Comparison of ENCODE assay signal across 1 cellular context in the genomic region with DNA sequence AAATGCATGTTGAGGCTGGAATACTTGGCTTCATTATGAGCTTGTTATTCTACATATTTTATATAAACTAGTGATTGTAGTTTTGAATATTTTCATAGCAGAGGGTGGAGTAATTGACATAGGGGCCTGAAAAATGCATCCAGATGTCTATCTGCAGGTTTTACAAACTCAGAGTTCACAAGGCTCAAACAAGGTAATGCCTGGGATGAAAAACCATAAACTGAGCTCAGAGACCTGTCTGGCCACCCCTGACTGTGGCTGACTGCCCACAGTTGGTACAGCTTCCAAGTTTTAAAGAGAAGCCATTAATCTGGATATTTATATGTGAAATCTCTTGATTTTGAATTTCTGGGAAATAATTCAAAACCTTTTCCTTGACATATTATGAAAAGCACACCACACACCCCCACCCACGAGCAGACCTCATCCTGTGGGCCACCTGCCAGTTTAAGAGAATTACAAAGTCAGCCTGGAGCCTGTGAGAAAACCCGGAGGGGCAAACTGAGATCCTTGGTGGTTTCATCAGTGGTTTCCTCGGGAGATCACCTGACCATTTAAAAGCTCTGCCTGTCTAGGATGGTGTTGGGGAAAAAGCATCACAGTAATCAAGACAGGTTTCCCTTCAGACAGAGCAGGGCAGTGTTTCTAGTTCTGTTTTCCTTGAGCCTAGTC.
TF ChIP-seq lines count a peak whose summit lies in the region.

No MANE protein-coding gene starts in this region.

TF ChIP-seq in endothelial cell of umbilical vein, 7 proteins besides CTCF, POLR2A, EP300 and RAD21:
- TF ChIP-seq MYC (IDR thresholded peaks at IDR 0.05; ENCODE audit: low read depth, low read length) (no peak), POLR2AphosphoS5 (IDR thresholded peaks at IDR 0.05; ENCODE audit: insufficient read depth, low read depth, low read length) (no peak), GATA2 (IDR thresholded peaks at IDR 0.05; ENCODE audit: insufficient read depth, insufficient read length, low read depth, low read length) (no peak)
- TF ChIP-seq, protein P1, sequence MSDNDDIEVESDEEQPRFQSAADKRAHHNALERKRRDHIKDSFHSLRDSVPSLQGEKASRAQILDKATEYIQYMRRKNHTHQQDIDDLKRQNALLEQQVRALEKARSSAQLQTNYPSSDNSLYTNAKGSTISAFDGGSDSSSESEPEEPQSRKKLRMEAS (IDR thresholded peaks at IDR 0.05; ENCODE audit: insufficient read depth, insufficient read length) = no peak
